In the genomic region with DNA sequence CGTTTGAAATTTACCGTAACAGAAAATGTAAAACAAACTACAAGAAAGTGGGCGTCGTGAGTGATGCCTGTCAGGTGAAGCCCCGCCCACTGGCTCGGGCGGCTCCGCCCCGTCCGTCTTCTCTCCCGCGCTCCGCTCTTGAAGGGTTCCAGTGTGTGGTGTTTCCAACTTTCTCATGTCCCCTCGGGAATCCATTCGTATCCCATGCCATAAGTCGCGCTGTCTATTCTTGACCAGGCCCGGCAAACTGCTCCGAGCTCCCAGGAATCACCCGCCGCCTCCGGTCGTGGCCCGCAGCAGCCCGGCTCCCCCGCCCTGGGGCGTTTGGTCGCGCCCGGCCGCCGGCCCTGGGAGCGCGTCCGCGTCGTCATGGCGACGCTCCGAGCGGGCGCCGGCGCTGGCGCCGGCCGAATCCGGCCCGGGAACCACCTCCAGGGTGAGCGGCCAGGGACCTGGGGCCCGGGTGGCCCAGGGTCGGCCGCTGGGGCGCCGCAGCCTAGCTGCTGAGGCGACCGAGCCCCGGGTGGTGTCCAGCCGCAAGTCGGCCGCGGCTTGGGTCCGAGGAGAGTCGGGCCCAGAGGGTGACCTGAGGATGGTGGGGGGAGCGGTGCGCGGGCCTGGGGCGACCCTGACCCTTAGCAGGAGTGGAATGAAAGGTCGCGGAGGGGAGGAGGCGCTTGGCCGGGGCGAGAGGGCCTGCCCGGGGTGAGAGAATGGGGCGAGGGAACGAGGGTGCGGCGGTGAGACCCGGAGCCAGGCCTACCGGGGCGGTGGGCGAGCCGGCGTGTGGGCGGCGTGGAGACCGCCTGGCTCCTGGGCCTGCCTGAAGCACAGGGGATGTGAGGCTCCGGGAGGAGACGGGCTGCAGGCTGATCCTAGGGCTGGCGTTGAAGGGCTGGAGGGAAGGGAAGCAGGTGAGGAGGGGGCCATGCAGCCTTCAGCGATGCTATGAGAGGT, we compare ENCODE assay signal across 1 cellular context.
TF ChIP-seq lines count a peak whose summit lies in the region.

A gene (plus strand): TSS at position 375 of the 957 bp plus-strand sequence. CDS start 1,683 bp downstream, outside the sequence.

TF ChIP-seq in HepG2, 621 proteins besides CTCF, POLR2A, EP300 and RAD21 (continued from another document and continues in another):
- TF ChIP-seq, protein P1, sequence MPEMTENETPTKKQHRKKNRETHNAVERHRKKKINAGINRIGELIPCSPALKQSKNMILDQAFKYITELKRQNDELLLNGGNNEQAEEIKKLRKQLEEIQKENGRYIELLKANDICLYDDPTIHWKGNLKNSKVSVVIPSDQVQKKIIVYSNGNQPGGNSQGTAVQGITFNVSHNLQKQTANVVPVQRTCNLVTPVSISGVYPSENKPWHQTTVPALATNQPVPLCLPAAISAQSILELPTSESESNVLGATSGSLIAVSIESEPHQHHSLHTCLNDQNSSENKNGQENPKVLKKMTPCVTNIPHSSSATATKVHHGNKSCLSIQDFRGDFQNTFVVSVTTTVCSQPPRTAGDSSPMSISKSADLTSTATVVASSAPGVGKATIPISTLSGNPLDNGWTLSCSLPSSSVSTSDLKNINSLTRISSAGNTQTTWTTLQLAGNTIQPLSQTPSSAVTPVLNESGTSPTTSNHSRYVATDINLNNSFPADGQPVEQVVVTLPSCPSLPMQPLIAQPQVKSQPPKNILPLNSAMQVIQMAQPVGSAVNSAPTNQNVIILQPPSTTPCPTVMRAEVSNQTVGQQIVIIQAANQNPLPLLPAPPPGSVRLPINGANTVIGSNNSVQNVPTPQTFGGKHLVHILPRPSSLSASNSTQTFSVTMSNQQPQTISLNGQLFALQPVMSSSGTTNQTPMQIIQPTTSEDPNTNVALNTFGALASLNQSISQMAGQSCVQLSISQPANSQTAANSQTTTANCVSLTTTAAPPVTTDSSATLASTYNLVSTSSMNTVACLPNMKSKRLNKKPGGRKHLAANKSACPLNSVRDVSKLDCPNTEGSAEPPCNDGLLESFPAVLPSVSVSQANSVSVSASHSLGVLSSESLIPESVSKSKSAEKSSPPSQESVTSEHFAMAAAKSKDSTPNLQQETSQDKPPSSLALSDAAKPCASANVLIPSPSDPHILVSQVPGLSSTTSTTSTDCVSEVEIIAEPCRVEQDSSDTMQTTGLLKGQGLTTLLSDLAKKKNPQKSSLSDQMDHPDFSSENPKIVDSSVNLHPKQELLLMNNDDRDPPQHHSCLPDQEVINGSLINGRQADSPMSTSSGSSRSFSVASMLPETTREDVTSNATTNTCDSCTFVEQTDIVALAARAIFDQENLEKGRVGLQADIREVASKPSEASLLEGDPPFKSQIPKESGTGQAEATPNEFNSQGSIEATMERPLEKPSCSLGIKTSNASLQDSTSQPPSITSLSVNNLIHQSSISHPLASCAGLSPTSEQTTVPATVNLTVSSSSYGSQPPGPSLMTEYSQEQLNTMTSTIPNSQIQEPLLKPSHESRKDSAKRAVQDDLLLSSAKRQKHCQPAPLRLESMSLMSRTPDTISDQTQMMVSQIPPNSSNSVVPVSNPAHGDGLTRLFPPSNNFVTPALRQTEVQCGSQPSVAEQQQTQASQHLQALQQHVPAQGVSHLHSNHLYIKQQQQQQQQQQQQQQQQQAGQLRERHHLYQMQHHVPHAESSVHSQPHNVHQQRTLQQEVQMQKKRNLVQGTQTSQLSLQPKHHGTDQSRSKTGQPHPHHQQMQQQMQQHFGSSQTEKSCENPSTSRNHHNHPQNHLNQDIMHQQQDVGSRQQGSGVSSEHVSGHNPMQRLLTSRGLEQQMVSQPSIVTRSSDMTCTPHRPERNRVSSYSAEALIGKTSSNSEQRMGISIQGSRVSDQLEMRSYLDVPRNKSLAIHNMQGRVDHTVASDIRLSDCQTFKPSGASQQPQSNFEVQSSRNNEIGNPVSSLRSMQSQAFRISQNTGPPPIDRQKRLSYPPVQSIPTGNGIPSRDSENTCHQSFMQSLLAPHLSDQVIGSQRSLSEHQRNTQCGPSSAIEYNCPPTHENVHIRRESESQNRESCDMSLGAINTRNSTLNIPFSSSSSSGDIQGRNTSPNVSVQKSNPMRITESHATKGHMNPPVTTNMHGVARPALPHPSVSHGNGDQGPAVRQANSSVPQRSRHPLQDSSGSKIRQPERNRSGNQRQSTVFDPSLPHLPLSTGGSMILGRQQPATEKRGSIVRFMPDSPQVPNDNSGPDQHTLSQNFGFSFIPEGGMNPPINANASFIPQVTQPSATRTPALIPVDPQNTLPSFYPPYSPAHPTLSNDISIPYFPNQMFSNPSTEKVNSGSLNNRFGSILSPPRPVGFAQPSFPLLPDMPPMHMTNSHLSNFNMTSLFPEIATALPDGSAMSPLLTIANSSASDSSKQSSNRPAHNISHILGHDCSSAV (CRISPR knock-in tag; IDR thresholded peaks at IDR 0.05; ENCODE audit: borderline replicate concordance) = no peak
- TF ChIP-seq SKI (IDR thresholded peaks at IDR 0.05; ENCODE audit: partially characterized antibody) = peak; percentile 81
- 0 out of 2 replicates have a peak, but pooled peaks have one; percentile 55 for TF ChIP-seq SP5 (CRISPR knock-in tag; IDR thresholded peaks at IDR 0.05; ENCODE audit: borderline replicate concordance, low read depth)
- TF ChIP-seq SMARCC2 (IDR thresholded peaks at IDR 0.05) = no peak
- no peak for TF ChIP-seq ZFP36L2 (CRISPR knock-in tag; IDR thresholded peaks at IDR 0.05)
- TF ChIP-seq ARNTL (CRISPR knock-in tag; IDR thresholded peaks at IDR 0.05) = no peak
- peak; percentile 47; the same call in 1 of the 2 replicates for TF ChIP-seq ZNF768 (CRISPR knock-in tag; IDR thresholded peaks at IDR 0.05)
- TF ChIP-seq, protein P2, sequence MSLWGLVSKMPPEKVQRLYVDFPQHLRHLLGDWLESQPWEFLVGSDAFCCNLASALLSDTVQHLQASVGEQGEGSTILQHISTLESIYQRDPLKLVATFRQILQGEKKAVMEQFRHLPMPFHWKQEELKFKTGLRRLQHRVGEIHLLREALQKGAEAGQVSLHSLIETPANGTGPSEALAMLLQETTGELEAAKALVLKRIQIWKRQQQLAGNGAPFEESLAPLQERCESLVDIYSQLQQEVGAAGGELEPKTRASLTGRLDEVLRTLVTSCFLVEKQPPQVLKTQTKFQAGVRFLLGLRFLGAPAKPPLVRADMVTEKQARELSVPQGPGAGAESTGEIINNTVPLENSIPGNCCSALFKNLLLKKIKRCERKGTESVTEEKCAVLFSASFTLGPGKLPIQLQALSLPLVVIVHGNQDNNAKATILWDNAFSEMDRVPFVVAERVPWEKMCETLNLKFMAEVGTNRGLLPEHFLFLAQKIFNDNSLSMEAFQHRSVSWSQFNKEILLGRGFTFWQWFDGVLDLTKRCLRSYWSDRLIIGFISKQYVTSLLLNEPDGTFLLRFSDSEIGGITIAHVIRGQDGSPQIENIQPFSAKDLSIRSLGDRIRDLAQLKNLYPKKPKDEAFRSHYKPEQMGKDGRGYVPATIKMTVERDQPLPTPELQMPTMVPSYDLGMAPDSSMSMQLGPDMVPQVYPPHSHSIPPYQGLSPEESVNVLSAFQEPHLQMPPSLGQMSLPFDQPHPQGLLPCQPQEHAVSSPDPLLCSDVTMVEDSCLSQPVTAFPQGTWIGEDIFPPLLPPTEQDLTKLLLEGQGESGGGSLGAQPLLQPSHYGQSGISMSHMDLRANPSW (CRISPR knock-in tag; IDR thresholded peaks at IDR 0.05; ENCODE audit: borderline replicate concordance) = no peak
- no peak for TF ChIP-seq GTF2F1 (IDR thresholded peaks at IDR 0.05; ENCODE audit: low read length)
- TF ChIP-seq SRF (IDR thresholded peaks at IDR 0.05; ENCODE audit: low read depth, low read length) = no peak
- TF ChIP-seq ZNF550 (CRISPR knock-in tag; IDR thresholded peaks at IDR 0.05; ENCODE audit: borderline replicate concordance) = no peak
- peak; percentile 42; the same call in 1 of the 2 replicates for TF ChIP-seq KAT8 (CRISPR knock-in tag; IDR thresholded peaks at IDR 0.05)
- TF ChIP-seq NR2C2 (CRISPR knock-in tag; IDR thresholded peaks at IDR 0.05; ENCODE audit: borderline replicate concordance) = peak; percentile 64
- TF ChIP-seq, protein P3, sequence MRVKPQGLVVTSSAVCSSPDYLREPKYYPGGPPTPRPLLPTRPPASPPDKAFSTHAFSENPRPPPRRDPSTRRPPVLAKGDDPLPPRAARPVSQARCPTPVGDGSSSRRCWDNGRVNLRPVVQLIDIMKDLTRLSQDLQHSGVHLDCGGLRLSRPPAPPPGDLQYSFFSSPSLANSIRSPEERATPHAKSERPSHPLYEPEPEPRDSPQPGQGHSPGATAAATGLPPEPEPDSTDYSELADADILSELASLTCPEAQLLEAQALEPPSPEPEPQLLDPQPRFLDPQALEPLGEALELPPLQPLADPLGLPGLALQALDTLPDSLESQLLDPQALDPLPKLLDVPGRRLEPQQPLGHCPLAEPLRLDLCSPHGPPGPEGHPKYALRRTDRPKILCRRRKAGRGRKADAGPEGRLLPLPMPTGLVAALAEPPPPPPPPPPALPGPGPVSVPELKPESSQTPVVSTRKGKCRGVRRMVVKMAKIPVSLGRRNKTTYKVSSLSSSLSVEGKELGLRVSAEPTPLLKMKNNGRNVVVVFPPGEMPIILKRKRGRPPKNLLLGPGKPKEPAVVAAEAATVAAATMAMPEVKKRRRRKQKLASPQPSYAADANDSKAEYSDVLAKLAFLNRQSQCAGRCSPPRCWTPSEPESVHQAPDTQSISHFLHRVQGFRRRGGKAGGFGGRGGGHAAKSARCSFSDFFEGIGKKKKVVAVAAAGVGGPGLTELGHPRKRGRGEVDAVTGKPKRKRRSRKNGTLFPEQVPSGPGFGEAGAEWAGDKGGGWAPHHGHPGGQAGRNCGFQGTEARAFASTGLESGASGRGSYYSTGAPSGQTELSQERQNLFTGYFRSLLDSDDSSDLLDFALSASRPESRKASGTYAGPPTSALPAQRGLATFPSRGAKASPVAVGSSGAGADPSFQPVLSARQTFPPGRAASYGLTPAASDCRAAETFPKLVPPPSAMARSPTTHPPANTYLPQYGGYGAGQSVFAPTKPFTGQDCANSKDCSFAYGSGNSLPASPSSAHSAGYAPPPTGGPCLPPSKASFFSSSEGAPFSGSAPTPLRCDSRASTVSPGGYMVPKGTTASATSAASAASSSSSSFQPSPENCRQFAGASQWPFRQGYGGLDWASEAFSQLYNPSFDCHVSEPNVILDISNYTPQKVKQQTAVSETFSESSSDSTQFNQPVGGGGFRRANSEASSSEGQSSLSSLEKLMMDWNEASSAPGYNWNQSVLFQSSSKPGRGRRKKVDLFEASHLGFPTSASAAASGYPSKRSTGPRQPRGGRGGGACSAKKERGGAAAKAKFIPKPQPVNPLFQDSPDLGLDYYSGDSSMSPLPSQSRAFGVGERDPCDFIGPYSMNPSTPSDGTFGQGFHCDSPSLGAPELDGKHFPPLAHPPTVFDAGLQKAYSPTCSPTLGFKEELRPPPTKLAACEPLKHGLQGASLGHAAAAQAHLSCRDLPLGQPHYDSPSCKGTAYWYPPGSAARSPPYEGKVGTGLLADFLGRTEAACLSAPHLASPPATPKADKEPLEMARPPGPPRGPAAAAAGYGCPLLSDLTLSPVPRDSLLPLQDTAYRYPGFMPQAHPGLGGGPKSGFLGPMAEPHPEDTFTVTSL (CRISPR knock-in tag; IDR thresholded peaks at IDR 0.05; ENCODE audit: borderline replicate concordance) = no peak
- no peak for TF ChIP-seq HDAC1 (CRISPR knock-in tag; IDR thresholded peaks at IDR 0.05)
- no peak for TF ChIP-seq POLR2AphosphoS5 (IDR thresholded peaks at IDR 0.05; ENCODE audit: low read depth, low read length)
- no peak for TF ChIP-seq HOXD1 (CRISPR knock-in tag; IDR thresholded peaks at IDR 0.05)
- peak; percentile 20; the same call in 1 of the 2 replicates for TF ChIP-seq CBX5 (CRISPR knock-in tag; IDR thresholded peaks at IDR 0.05; ENCODE audit: borderline replicate concordance)
- TF ChIP-seq, protein P4, sequence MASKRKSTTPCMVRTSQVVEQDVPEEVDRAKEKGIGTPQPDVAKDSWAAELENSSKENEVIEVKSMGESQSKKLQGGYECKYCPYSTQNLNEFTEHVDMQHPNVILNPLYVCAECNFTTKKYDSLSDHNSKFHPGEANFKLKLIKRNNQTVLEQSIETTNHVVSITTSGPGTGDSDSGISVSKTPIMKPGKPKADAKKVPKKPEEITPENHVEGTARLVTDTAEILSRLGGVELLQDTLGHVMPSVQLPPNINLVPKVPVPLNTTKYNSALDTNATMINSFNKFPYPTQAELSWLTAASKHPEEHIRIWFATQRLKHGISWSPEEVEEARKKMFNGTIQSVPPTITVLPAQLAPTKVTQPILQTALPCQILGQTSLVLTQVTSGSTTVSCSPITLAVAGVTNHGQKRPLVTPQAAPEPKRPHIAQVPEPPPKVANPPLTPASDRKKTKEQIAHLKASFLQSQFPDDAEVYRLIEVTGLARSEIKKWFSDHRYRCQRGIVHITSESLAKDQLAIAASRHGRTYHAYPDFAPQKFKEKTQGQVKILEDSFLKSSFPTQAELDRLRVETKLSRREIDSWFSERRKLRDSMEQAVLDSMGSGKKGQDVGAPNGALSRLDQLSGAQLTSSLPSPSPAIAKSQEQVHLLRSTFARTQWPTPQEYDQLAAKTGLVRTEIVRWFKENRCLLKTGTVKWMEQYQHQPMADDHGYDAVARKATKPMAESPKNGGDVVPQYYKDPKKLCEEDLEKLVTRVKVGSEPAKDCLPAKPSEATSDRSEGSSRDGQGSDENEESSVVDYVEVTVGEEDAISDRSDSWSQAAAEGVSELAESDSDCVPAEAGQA (IDR thresholded peaks at IDR 0.05; ENCODE audit: low read depth) = no peak
- TF ChIP-seq, protein P4 (CRISPR knock-in tag; IDR thresholded peaks at IDR 0.05; ENCODE audit: borderline replicate concordance) = no peak
- no peak for TF ChIP-seq SMAD1 (CRISPR knock-in tag; IDR thresholded peaks at IDR 0.05; ENCODE audit: borderline replicate concordance, low read depth)
- TF ChIP-seq RXRA (CRISPR knock-in tag; IDR thresholded peaks at IDR 0.05) = peak; percentile 35; the same call in 1 of the 2 replicates
- 0 out of 2 replicates have a peak, but pooled peaks have one; percentile 34 for TF ChIP-seq ZNF136 (CRISPR knock-in tag; IDR thresholded peaks at IDR 0.05; ENCODE audit: low read depth)
- TF ChIP-seq HNF4G (IDR thresholded peaks at IDR 0.05; ENCODE audit: borderline replicate concordance, low read depth, low read length) = no peak
- TF ChIP-seq HNF4G (CRISPR knock-in tag; IDR thresholded peaks at IDR 0.05; ENCODE audit: borderline replicate concordance, low read depth) = no peak
- 0 out of 2 replicates have a peak, but pooled peaks have one; percentile 28 for TF ChIP-seq ZNF724P (CRISPR knock-in tag; IDR thresholded peaks at IDR 0.05; ENCODE audit: borderline replicate concordance)
- no peak for TF ChIP-seq SMC3 (IDR thresholded peaks at IDR 0.05; ENCODE audit: low read length)
- 0 out of 2 replicates have a peak, but pooled peaks have one; percentile 52 for TF ChIP-seq ZNF567 (CRISPR knock-in tag; IDR thresholded peaks at IDR 0.05; ENCODE audit: borderline replicate concordance)
- TF ChIP-seq ZNF24 (IDR thresholded peaks at IDR 0.05) = no peak
- peak; percentile 95 for TF ChIP-seq BHLHE40 (IDR thresholded peaks at IDR 0.05; ENCODE audit: low read length)
